In the genomic region with DNA sequence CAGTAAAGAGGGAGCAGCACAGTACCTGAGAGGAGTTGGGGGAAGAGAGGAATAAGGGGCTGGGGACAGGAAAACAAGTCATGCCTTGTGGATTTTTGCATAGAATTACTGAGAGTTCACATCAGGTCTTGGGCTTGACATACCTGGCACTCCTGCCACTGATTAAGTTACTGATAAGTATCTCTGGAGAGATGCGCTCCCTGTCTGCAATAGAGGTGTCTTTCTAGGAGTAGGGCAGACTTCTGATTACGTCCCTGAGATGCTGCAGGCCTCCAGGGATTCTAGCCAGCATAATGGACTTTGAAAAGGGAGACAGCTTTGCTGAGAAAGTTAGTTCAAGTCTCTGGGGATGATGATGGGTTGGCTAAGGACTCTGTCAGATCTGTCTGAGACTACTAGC, we compare ENCODE assay signal across 25 cellular contexts.
"Had no signal": no experiment of that assay in that cellular context is flagged by ENCODE, and none has a peak within 500 bp of the region (broad histone marks: within the 10 kb centered on the region; RNA-seq: fewer than 3 reads in every experiment).

No MANE protein-coding gene starts in this region.

- H2AFZ ChIP-seq: neural progenitor cell, parathyroid adenoma had no signal

- H3K79me2 ChIP-seq: parathyroid adenoma had no signal

- H3K36me3 ChIP-seq: neural progenitor cell, ovary, right lobe of liver, sigmoid colon, suprapubic skin, tibial artery, transverse colon, upper lobe of left lung, vagina had no signal

- H3K4me1 ChIP-seq: psoas muscle, right lobe of liver, sigmoid colon, suprapubic skin, tibial artery, transverse colon, upper lobe of left lung, vagina had no signal

- H3K4me3 ChIP-seq: neural progenitor cell, ovary, psoas muscle, right lobe of liver, sigmoid colon, suprapubic skin, testis, tibial artery, transverse colon, upper lobe of left lung, vagina had no signal

- H3K9me3 ChIP-seq: ovary, psoas muscle, right lobe of liver, sigmoid colon, suprapubic skin, testis, tibial artery, transverse colon, upper lobe of left lung, vagina had no signal

- H3K9ac ChIP-seq: neural progenitor cell, parathyroid adenoma had no signal

- H3K4me2 ChIP-seq: neural progenitor cell had no signal

- H3K27me3 ChIP-seq: neural progenitor cell, ovary, right lobe of liver, sigmoid colon, suprapubic skin, testis, transverse colon, upper lobe of left lung, vagina had no signal

- DNase-seq: natural killer cell; occipital lobe; ovary; posterior cingulate gyrus; psoas muscle; right cardiac atrium; right lobe of liver; sigmoid colon; small intestine; stimulated activated CD4-positive, alpha-beta T cell treated with anti-CD3 and anti-CD28 coated beads, Interleukin-1b, Interleukin-23, amount 100 ng/mL, for 48 hours; stimulated activated CD4-positive, alpha-beta T cell treated with anti-CD3 and anti-CD28 coated beads, Interleukin-4, amount 100 ng/mL, for 1 hour; stimulated activated CD4-positive, alpha-beta T cell treated with anti-CD3 and anti-CD28 coated beads, Interleukin-4, amount 100 ng/mL, for 4 hours; stimulated activated CD8-positive, alpha-beta memory T cell treated with anti-CD3 and anti-CD28 coated beads, Interleukin-4, amount 100 ng/mL, for 48 hours; stimulated activated naive CD4-positive, alpha-beta T cell; stimulated activated naive CD8-positive, alpha-beta T cell treated with anti-CD3 and anti-CD28 coated beads, Interleukin-15, amount 100 ng/mL, for 72 hours; stimulated activated naive CD8-positive, alpha-beta T cell treated with anti-CD3 and anti-CD28 coated beads, Interleukin-15, Interleukin-2, amounts not matched to agents 100 U/mL and 50 U/mL, for 24 hours; substantia nigra; testis; tibial artery; transverse colon; upper lobe of left lung had no signal

- H3K27ac ChIP-seq: neural progenitor cell, ovary, parathyroid adenoma, psoas muscle, right lobe of liver, sigmoid colon, suprapubic skin, testis, tibial artery, transverse colon, upper lobe of left lung, vagina had no signal
